Comparison of ENCODE assay signal across 8 cellular contexts in the genomic region with DNA sequence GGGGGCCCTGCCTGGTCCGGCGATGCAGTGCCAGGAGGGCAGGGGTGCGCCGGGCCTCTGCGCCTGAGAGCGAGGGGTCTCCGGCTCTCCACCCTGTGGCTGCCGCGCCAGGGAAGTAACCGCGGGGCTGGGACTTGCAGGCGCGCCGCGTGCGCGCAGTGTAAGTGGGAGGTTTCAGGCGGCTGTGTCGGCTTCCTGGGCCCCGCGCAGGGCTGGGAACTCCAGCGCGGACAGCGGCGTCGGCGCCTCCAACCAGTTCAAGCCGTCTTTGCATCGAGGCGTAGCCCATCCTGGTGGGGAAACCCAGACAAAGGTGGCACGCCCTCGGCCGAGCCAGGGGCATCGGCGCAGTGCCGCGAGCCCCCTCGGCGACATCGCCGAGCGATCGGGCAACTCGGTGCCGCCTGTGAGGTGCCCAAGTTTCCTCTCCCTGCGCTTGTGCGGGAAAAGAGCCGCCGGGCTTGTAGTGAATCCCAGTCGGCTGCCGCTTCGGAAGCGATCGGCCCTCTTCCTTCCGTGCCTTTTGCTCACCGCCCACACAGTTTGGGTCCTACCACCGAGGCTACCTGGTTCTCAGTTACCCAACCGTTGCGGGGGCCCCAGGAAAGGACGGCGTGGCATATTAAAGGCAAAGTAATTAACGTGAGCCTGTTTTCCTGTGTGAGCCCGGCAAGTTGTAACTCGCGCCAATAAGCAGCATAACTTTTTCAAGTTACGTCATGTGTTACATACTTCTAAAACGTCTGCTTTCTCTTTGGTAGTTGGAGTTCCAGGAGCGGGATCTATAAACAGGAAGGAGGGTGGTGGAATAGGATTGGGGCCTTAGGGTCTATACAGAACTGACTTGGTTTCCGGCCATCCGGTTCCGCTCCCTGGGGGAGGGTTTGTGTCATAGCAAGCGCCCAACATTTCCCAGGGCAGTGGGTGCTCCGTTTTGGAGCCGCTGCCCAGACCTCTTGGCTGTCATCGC. TPM values are rescaled to one million over a fixed set of nuclear protein-coding genes. Genes with fewer than 3 reads are reported as not detected.
DNase-seq lines count a peak whose midpoint lies in the region; ATAC-seq and TF ChIP-seq lines count a peak whose summit lies in the region.

No MANE protein-coding gene starts in this region.

- no peaks in the 10 kb centered on the region for H3K9me3 ChIP-seq in CD4-positive, CD25-positive, alpha-beta regulatory T cell (ENCODE audit: control insufficient read depth in 2 of 2, low read length in 2 of 2)
- H3K9me3 ChIP-seq in RWPE2 (ENCODE audit: severe bottlenecking) (no peaks in the 10 kb centered on the region), neural progenitor cell (ENCODE audit: low read depth) (no peaks in the 10 kb centered on the region), stomach smooth muscle (ENCODE audit: control insufficient read depth in 2 of 2, low read length in 2 of 2) (no peaks in the 10 kb centered on the region)

- ATAC-seq in CD4-positive, CD25-positive, alpha-beta regulatory T cell (ENCODE audit: low read depth in 2 of 2) = peak; percentile 43 to 44
- ATAC-seq in GM19397 (IDR thresholded peaks at IDR 0.05; ENCODE audit: unreplicated experiment) (peak; percentile 42), HG03571 (IDR thresholded peaks at IDR 0.05; ENCODE audit: unreplicated experiment) (peak; percentile 38), RWPE2 (ENCODE audit: low read depth) (peak; percentile 70)

- H3K4me3 ChIP-seq in CD4-positive, CD25-positive, alpha-beta regulatory T cell (ENCODE audit: low read depth, low read length) = peak overlapping the region; percentile 92
- H3K4me3 ChIP-seq in RWPE2 (ENCODE audit: severe bottlenecking) (peak overlapping the region; percentile 96), fibroblast of villous mesenchyme (ENCODE audit: low read depth, low read length) (peak overlapping the region; percentile 95), neural progenitor cell (peak overlapping the region; percentile 77), stomach smooth muscle (ENCODE audit: low read length in 2 of 2) (peak overlapping the region; percentile 88 to 96)

- H3K9ac ChIP-seq in neural progenitor cell = peak overlapping the region; percentile 17
- peak overlapping the region; percentile 90 to 96 for H3K9ac ChIP-seq in stomach smooth muscle (ENCODE audit: low read length in 2 of 2)

- H3K36me3 ChIP-seq in CD4-positive, CD25-positive, alpha-beta regulatory T cell (ENCODE audit: control insufficient read depth, insufficient read depth, low read length) = no peaks in the 10 kb centered on the region
- no peaks in the 10 kb centered on the region for H3K36me3 ChIP-seq in RWPE2 (ENCODE audit: low read depth)
- no peaks in the 10 kb centered on the region for H3K36me3 ChIP-seq in neural progenitor cell
- H3K36me3 ChIP-seq in stomach smooth muscle (ENCODE audit: control insufficient read depth in 2 of 2, insufficient read depth in 2 of 2, low read length in 2 of 2) = no peaks in the 10 kb centered on the region

- H3K27ac ChIP-seq in CD4-positive, CD25-positive, alpha-beta regulatory T cell (ENCODE audit: insufficient read depth, low read length, poor library complexity, severe bottlenecking) = peak overlapping the region; percentile 85
- H3K27ac ChIP-seq in RWPE2 (ENCODE audit: poor library complexity, severe bottlenecking) = peak overlapping the region; percentile 88
- no peak overlapping the region for H3K27ac ChIP-seq in neural progenitor cell
- H3K27ac ChIP-seq in stomach smooth muscle (ENCODE audit: low read length) = peak overlapping the region; percentile 92

- H3K4me3 Mint-ChIP-seq in CD4-positive, CD25-positive, alpha-beta regulatory T cell = peak overlapping the region; percentile 95 to 98 (median 96)
- H3K4me3 Mint-ChIP-seq in neural progenitor cell = peak overlapping the region; percentile 94

- H3K27me3 Mint-ChIP-seq in CD4-positive, CD25-positive, alpha-beta regulatory T cell = peaks cover 22% of the 10 kb centered on the region
- H3K27me3 Mint-ChIP-seq in neural progenitor cell (ENCODE audit: insufficient read depth, low read depth) = peaks cover 15% of the 10 kb centered on the region

- TF ChIP-seq CTCF in RWPE2 (IDR thresholded peaks at IDR 0.05; ENCODE audit: poor library complexity, severe bottlenecking) (no peak), fibroblast of villous mesenchyme (IDR thresholded peaks at IDR 0.05; ENCODE audit: insufficient read depth, low read depth, low read length) (peak; percentile 39), neural progenitor cell (IDR thresholded peaks at IDR 0.05) (peak; percentile 19)

- H3F3A ChIP-seq in neural progenitor cell (ENCODE audit: low read depth) = peaks cover 9% of the 10 kb centered on the region

- H2AFZ ChIP-seq in neural progenitor cell (replicated peaks) = peak overlapping the region; percentile 78

- peak overlapping the region; percentile 94 for H3K4me2 ChIP-seq in neural progenitor cell

- peaks cover 4% of the 10 kb centered on the region for H3K27me3 ChIP-seq in CD4-positive, CD25-positive, alpha-beta regulatory T cell (ENCODE audit: control insufficient read depth, insufficient read depth, low read length)
- H3K27me3 ChIP-seq in RWPE2 (ENCODE audit: insufficient read depth, poor library complexity, severe bottlenecking) (no peaks in the 10 kb centered on the region), neural progenitor cell (peaks cover 45% of the 10 kb centered on the region), stomach smooth muscle (ENCODE audit: control insufficient read depth in 1 of 2, insufficient read depth in 2 of 2, low read length in 2 of 2) (no peaks in the 10 kb centered on the region)

- H3K4me1 ChIP-seq in CD4-positive, CD25-positive, alpha-beta regulatory T cell (ENCODE audit: control insufficient read depth, insufficient read depth, low read length, poor library complexity, severe bottlenecking) = peaks cover 37% of the 10 kb centered on the region
- H3K4me1 ChIP-seq in RWPE2 (ENCODE audit: insufficient read depth, poor library complexity, severe bottlenecking) (peaks cover 4% of the 10 kb centered on the region), neural progenitor cell (no peaks in the 10 kb centered on the region), stomach smooth muscle (ENCODE audit: control insufficient read depth, insufficient read depth, low read length) (peaks cover 6% of the 10 kb centered on the region)

- peaks cover 30 to 52% (median 41%) of the 10 kb centered on the region in 4 donors for H3K4me1 Mint-ChIP-seq in CD4-positive, CD25-positive, alpha-beta regulatory T cell
- H3K4me1 Mint-ChIP-seq in neural progenitor cell = peaks cover 25% of the 10 kb centered on the region

- DNase-seq in CD4-positive, CD25-positive, alpha-beta regulatory T cell = peak; percentile 59 to 72 (median 60)
- DNase-seq in RWPE2 (ENCODE audit: low spot score) (peak; percentile 67), fibroblast of villous mesenchyme (ENCODE audit: low read depth) (peak; percentile 97), neural progenitor cell (ENCODE audit: low spot score) (peak; percentile 78)
- peak; percentile 89 for DNase-seq in activated effector memory CD4-positive, alpha-beta T cell treated with anti-CD3 and anti-CD28 coated beads, Interleukin-2, amount 50 U/mL, for 16 hours

- peak overlapping the region; percentile 48 to 96 (median 91) for H3K27ac Mint-ChIP-seq in CD4-positive, CD25-positive, alpha-beta regulatory T cell
- H3K27ac Mint-ChIP-seq in neural progenitor cell = no peak overlapping the region

- no peaks in the 10 kb centered on the region for H4K20me1 ChIP-seq in neural progenitor cell (ENCODE audit: low read depth)

- H3K9me3 Mint-ChIP-seq in CD4-positive, CD25-positive, alpha-beta regulatory T cell = no peaks in the 10 kb centered on the region
- H3K9me3 Mint-ChIP-seq in neural progenitor cell = no peaks in the 10 kb centered on the region

- no peaks in the 10 kb centered on the region for H3K36me3 Mint-ChIP-seq in CD4-positive, CD25-positive, alpha-beta regulatory T cell
- H3K36me3 Mint-ChIP-seq in neural progenitor cell = no peaks in the 10 kb centered on the region

- H3K79me2 ChIP-seq in neural progenitor cell (ENCODE audit: low read depth) = no peaks in the 10 kb centered on the region

RNA-seq across cellular contexts. Expression of a gene that starts 1.2 kb away (rescaled TPM):
- 23.5 TPM for total RNA-seq in CD4-positive, CD25-positive, alpha-beta regulatory T cell
- polyA plus RNA-seq in CD4-positive, CD25-positive, alpha-beta regulatory T cell = 1 to 10 TPM; 2.6 to 3.9 (median 3.2) TPM
- total RNA-seq in fibroblast of villous mesenchyme = 8.4 and 9.1 TPM in 2 replicates
- 2.9 and 3.3 TPM in 2 replicates for total RNA-seq in neural progenitor cell (ENCODE audit: low replicate concordance)
